In genomic region chr10:52818019-52818418, GRCh38 we compare ENCODE assay signal across 9 cellular contexts. TPM values are rescaled to one million over a fixed set of nuclear protein-coding genes. Genes with fewer than 3 reads are reported as not detected.
A peak's percentile ranks its signal among the peaks of the same experiment; 100 is the strongest.
DNase-seq lines count a peak whose midpoint lies in the region; ATAC-seq and TF ChIP-seq lines count a peak whose summit lies in the region.
"Had no signal": no experiment of that assay in that cellular context is flagged by ENCODE, and none has a peak within 500 bp of the region (broad histone marks: within the 10 kb centered on the region; RNA-seq: fewer than 3 reads in every experiment).

No MANE protein-coding gene starts in this region.

- intact Hi-C loops in Calu3 (cut with micrococcal nuclease; ENCODE audit: unreplicated experiment) = loop anchor here (2.0 to 10.0 kb wide), 5 partner anchors 67 to 1587 kb away; no protein-coding TSS in a partner anchor

- H3K9me3 Mint-ChIP-seq in Calu3 (ENCODE audit: low read depth, unreplicated experiment) (no peaks in the 10 kb centered on the region), chondrocyte (ENCODE audit: low read depth) (no peaks in the 10 kb centered on the region), nephron progenitor cell (no peaks in the 10 kb centered on the region)
- H3K9me3 Mint-ChIP-seq: T-helper 1 cell treated with Interleukin-12 subunit alpha and Interleukin-12 subunit beta and Interleukin-4 antibody, amounts not matched to agents 30 μg/mL and 1 μg/mL, for 36 hours had no signal

- no TSS peak for BruUV-seq in Calu3 (replicated peaks; lab: Mats Ljungman, UMichigan)

- no peak overlapping the region for H3K4me3 Mint-ChIP-seq in Calu3 (ENCODE audit: low read depth, unreplicated experiment)
- no peak overlapping the region for H3K4me3 Mint-ChIP-seq in chondrocyte (ENCODE audit: unreplicated experiment)
- H3K4me3 Mint-ChIP-seq in nephron progenitor cell = no peak overlapping the region
- H3K4me3 Mint-ChIP-seq: T-helper 1 cell treated with Interleukin-12 subunit alpha and Interleukin-12 subunit beta and Interleukin-4 antibody, amounts not matched to agents 30 μg/mL and 1 μg/mL, for 36 hours had no signal

- H3K4me1 Mint-ChIP-seq in Calu3 (ENCODE audit: low read depth, unreplicated experiment) = no peaks in the 10 kb centered on the region
- peaks cover 4% of the 10 kb centered on the region for H3K4me1 Mint-ChIP-seq in chondrocyte (ENCODE audit: low read depth)
- peaks cover 12% of the 10 kb centered on the region for H3K4me1 Mint-ChIP-seq in nephron progenitor cell

- H3K27me3 Mint-ChIP-seq in Calu3 (ENCODE audit: unreplicated experiment) = no peaks in the 10 kb centered on the region
- peaks cover 9% of the 10 kb centered on the region for H3K27me3 Mint-ChIP-seq in chondrocyte (ENCODE audit: low read depth)
- no peaks in the 10 kb centered on the region for H3K27me3 Mint-ChIP-seq in nephron progenitor cell (ENCODE audit: low read depth, poor library complexity)

- CTCF ChIA-PET in Calu3 (lab: Charles Lee) = interaction anchor here (0.7 to 2.0 kb wide), 8 partner anchors 10 to 134 kb away, joined by 3 to 16 read pairs (median 4); no protein-coding TSS in a partner anchor

- H3K27ac Mint-ChIP-seq in Calu3 (ENCODE audit: unreplicated experiment) (no peak overlapping the region), chondrocyte (ENCODE audit: unreplicated experiment) (no peak overlapping the region), nephron progenitor cell (no peak overlapping the region)
- H3K27ac Mint-ChIP-seq: T-helper 1 cell treated with Interleukin-12 subunit alpha and Interleukin-12 subunit beta and Interleukin-4 antibody, amounts not matched to agents 30 μg/mL and 1 μg/mL, for 36 hours had no signal

- peak; percentile 97 for ATAC-seq in GM18907 (IDR thresholded peaks at IDR 0.05; ENCODE audit: unreplicated experiment)
- peak; percentile 99 for ATAC-seq in HG02981 (IDR thresholded peaks at IDR 0.05; ENCODE audit: unreplicated experiment)

- DNase-seq in Calu3 (peak; percentile 30), NCI-H2227 treated with DMSO at 0.1 percent for 48 hours (lab: John Stamatoyannopoulos, UW) (peak; percentile 15), chondrocyte (ENCODE audit: low spot score) (no peak), nephron progenitor cell (peak; percentile 10), NCI-H446 treated with DMSO at 0.1 percent for 48 hours (lab: John Stamatoyannopoulos, UW) (no peak)
- DNase-seq in activated CD8-positive, alpha-beta memory T cell treated with anti-CD3 and anti-CD28 coated beads, Interleukin-2, amount 50 U/mL, for 48 hours = no peak

- no peaks in the 10 kb centered on the region for H3K36me3 Mint-ChIP-seq in Calu3 (ENCODE audit: insufficient read depth, unreplicated experiment)
- no peaks in the 10 kb centered on the region for H3K36me3 Mint-ChIP-seq in chondrocyte (ENCODE audit: low read depth)
- no peaks in the 10 kb centered on the region for H3K36me3 Mint-ChIP-seq in nephron progenitor cell (ENCODE audit: low read depth)

- TF ChIP-seq CTCF in Calu3 (IDR thresholded peaks at IDR 0.05; ENCODE audit: unreplicated experiment) (peak; percentile 29), chondrocyte (IDR thresholded peaks at IDR 0.05) (peak; percentile 91), nephron progenitor cell (IDR thresholded peaks at IDR 0.05) (peak; percentile 57)

RNA-seq across cellular contexts. Expression of gene MBL2, which starts 45.4 kb away (rescaled TPM):
- not detected in 2 replicates for total RNA-seq in Calu3 (2022)
- not detected in 3 replicates for total RNA-seq in chondrocyte

Comparison
In these comparisons a context has a peak if more than half of its experiments do, and no peak if none do; other contexts are left out.
1. DNase-seq: peak in Calu3 (single experiment), NCI-H2227 treated with DMSO at 0.1 percent for 48 hours (single experiment) and nephron progenitor cell (single experiment); none in chondrocyte (single experiment), activated CD8-positive, alpha-beta memory T cell treated with anti-CD3 and anti-CD28 coated beads, Interleukin-2, amount 50 U/mL, for 48 hours (single experiment) and NCI-H446 treated with DMSO at 0.1 percent for 48 hours (single experiment).
2. CTCF ChIP-seq: peak in every context shown above with its lines; median percentile 91 in chondrocyte; 57 in nephron progenitor cell; 29 in Calu3.